In genomic region chr16:80122155-80122554, GRCh38 we compare ENCODE assay signal across 15 cellular contexts.
DNase-seq lines count a peak whose midpoint lies in the region; ATAC-seq and TF ChIP-seq lines count a peak whose summit lies in the region.
"Had no signal": no experiment of that assay in that cellular context is flagged by ENCODE, and none has a peak within 500 bp of the region (broad histone marks: within the 10 kb centered on the region; RNA-seq: fewer than 3 reads in every experiment).

No MANE protein-coding gene starts in this region.

- no peak overlapping the region for H2AFZ ChIP-seq in osteoblast (ENCODE audit: low read length)

- DNase-seq in AG09309 (ENCODE audit: low read depth) (peak; percentile 11), adipocyte (ENCODE audit: low read depth) (peak; percentile 30), cardiac muscle cell (ENCODE audit: low read depth in 1 of 2, low spot score in 1 of 2) (peak; percentile 27 to 57), osteoblast (ENCODE audit: insufficient read length, low spot score, missing footprints) (peak; percentile 27), right lobe of liver (no peak), NCI-H146 (lab: John Stamatoyannopoulos, UW) (no peak), coronary artery (ENCODE audit: low spot score) (no peak)
- DNase-seq: activated CD4-positive, alpha-beta memory T cell treated with anti-CD3 and anti-CD28 coated beads, Interleukin-2, amount 10 ng/mL, durations not matched to agents 7 days and 5 days; DMS79; NCI-H1048; NCI-H226 had no signal

- WGBS in right lobe of liver (ENCODE audit: insufficient coverage, low coverage, low lambda C conversion rate, missing lambda C conversion rate), result 71% methylated on average over 9 of the region's 9 CpGs

- no peaks in the 10 kb centered on the region for H3K27me3 ChIP-seq in adipocyte (replicated peaks; ENCODE audit: control insufficient read depth, insufficient read depth, low read length)
- H3K27me3 ChIP-seq in cardiac muscle cell, result peaks cover 22% of the 10 kb centered on the region
- no peaks in the 10 kb centered on the region for H3K27me3 ChIP-seq in osteoblast (ENCODE audit: insufficient read depth, low read length)
- no peaks in the 10 kb centered on the region for H3K27me3 ChIP-seq in right lobe of liver
- H3K27me3 ChIP-seq: ascending aorta had no signal

- no peaks in the 10 kb centered on the region for H3K79me2 ChIP-seq in osteoblast (ENCODE audit: insufficient read depth, low read length)

- no peak overlapping the region for H3K27ac ChIP-seq in cardiac muscle cell
- no peak overlapping the region for H3K27ac ChIP-seq in osteoblast (ENCODE audit: low read depth, low read length)
- H3K27ac ChIP-seq in right lobe of liver, result no peak overlapping the region
- H3K27ac ChIP-seq in coronary artery, result no peak overlapping the region
- H3K27ac ChIP-seq: ascending aorta, SK-N-MC had no signal

- intact Hi-C loops in right lobe of liver (cut with DNase I), result no loop called here

- TF ChIP-seq CTCF in AG09309 (IDR thresholded peaks at IDR 0.05; ENCODE audit: control insufficient read depth, insufficient read depth, low read depth, low read length, missing control alignments) (no peak), cardiac muscle cell (IDR thresholded peaks at IDR 0.05; ENCODE audit: low read depth, low read length) (no peak), osteoblast (IDR thresholded peaks at IDR 0.05; ENCODE audit: extremely low read depth, low read depth, low read length) (no peak), right lobe of liver (IDR thresholded peaks at IDR 0.05) (no peak), coronary artery (IDR thresholded peaks at IDR 0.05) (no peak)

- H3K4me2 ChIP-seq in osteoblast (ENCODE audit: insufficient read depth, low read length), result no peak overlapping the region

- H3K36me3 ChIP-seq in adipocyte (ENCODE audit: control insufficient read depth, insufficient read depth, low read length, severe bottlenecking) (no peaks in the 10 kb centered on the region), cardiac muscle cell (no peaks in the 10 kb centered on the region), osteoblast (ENCODE audit: insufficient read depth, low read length) (no peaks in the 10 kb centered on the region), right lobe of liver (no peaks in the 10 kb centered on the region)
- H3K36me3 ChIP-seq: ascending aorta had no signal

- ATAC-seq in right lobe of liver (no peak), HG03342 (IDR thresholded peaks at IDR 0.05; ENCODE audit: unreplicated experiment) (no peak)

- peak overlapping the region; percentile 38 for H3K9ac ChIP-seq in adipocyte (ENCODE audit: low read length)

- H3K9me3 ChIP-seq in adipocyte (ENCODE audit: control insufficient read depth, low read length) (peaks cover 4% of the 10 kb centered on the region), cardiac muscle cell (ENCODE audit: low read depth) (no peaks in the 10 kb centered on the region), osteoblast (ENCODE audit: low read depth, low read length) (no peaks in the 10 kb centered on the region), right lobe of liver (no peaks in the 10 kb centered on the region)
- H3K9me3 ChIP-seq: ascending aorta had no signal

- H3K4me3 ChIP-seq in AG09309 (ENCODE audit: control insufficient read depth, low read depth, low read length) (no peak overlapping the region), adipocyte (ENCODE audit: low read length) (peak overlapping the region; percentile 35), cardiac muscle cell (no peak overlapping the region), osteoblast (ENCODE audit: insufficient read depth, low read length) (no peak overlapping the region), right lobe of liver (no peak overlapping the region), coronary artery (no peak overlapping the region)
- H3K4me3 ChIP-seq: ascending aorta, SK-N-MC, skin epidermis had no signal

- H3K4me1 ChIP-seq in adipocyte (ENCODE audit: control insufficient read depth, insufficient read depth, low read length), result peaks cover 41% of the 10 kb centered on the region
- no peaks in the 10 kb centered on the region for H3K4me1 ChIP-seq in cardiac muscle cell (ENCODE audit: low read depth)
- H3K4me1 ChIP-seq in osteoblast (ENCODE audit: insufficient read depth, low read length), result peaks cover 18% of the 10 kb centered on the region
- no peaks in the 10 kb centered on the region for H3K4me1 ChIP-seq in right lobe of liver
- H3K4me1 ChIP-seq: ascending aorta had no signal

- no peaks in the 10 kb centered on the region for H4K20me1 ChIP-seq in osteoblast (ENCODE audit: insufficient read depth, low read length)

- no peak for TF ChIP-seq POLR2A in right lobe of liver (IDR thresholded peaks at IDR 0.05)

Comparison
In these comparisons a context has a peak if more than half of its experiments do, and no peak if none do; other contexts are left out.
1. DNase-seq: peak in AG09309 (single experiment), adipocyte (single experiment), cardiac muscle cell (2 of 2) and osteoblast (single experiment); none in right lobe of liver (0 of 3), NCI-H146 (single experiment) and coronary artery (single experiment).